In the genomic region with DNA sequence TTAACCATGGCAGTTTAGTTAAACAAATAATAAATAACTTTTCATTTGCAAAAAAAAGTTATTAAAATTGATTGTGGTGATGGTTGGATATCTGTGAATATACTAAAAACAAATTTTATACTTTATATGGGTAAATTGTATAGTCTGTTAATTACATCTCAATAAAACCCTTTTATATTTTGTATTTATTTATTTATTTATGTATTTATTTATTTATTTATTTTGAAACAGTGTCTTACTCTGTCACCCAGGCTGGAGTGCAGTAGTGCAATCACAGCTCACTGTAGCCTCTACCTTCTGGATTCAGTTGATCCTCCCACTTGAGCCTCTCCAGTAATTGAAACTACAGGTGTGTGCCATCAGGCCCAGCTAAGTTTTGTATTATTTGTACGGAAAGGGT, we compare ENCODE assay signal across 1 cellular context.
TF ChIP-seq lines count a peak whose summit lies in the region.

No MANE protein-coding gene starts in this region.

TF ChIP-seq in HEK293, 187 proteins besides CTCF, POLR2A, EP300 and RAD21 (continued from another document and continues in another):
- TF ChIP-seq, protein P1, sequence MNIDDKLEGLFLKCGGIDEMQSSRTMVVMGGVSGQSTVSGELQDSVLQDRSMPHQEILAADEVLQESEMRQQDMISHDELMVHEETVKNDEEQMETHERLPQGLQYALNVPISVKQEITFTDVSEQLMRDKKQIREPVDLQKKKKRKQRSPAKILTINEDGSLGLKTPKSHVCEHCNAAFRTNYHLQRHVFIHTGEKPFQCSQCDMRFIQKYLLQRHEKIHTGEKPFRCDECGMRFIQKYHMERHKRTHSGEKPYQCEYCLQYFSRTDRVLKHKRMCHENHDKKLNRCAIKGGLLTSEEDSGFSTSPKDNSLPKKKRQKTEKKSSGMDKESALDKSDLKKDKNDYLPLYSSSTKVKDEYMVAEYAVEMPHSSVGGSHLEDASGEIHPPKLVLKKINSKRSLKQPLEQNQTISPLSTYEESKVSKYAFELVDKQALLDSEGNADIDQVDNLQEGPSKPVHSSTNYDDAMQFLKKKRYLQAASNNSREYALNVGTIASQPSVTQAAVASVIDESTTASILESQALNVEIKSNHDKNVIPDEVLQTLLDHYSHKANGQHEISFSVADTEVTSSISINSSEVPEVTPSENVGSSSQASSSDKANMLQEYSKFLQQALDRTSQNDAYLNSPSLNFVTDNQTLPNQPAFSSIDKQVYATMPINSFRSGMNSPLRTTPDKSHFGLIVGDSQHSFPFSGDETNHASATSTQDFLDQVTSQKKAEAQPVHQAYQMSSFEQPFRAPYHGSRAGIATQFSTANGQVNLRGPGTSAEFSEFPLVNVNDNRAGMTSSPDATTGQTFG (tag by site-specific recombination; IDR thresholded peaks at IDR 0.05; ENCODE audit: borderline replicate concordance), result no peak
- TF ChIP-seq ZBTB20 (tag by site-specific recombination; IDR thresholded peaks at IDR 0.05) (no peak), ZNF138 (tag by site-specific recombination; IDR thresholded peaks at IDR 0.05; ENCODE audit: borderline replicate concordance) (no peak), ZBTB7A (tag by site-specific recombination; IDR thresholded peaks at IDR 0.05; ENCODE audit: low read depth) (no peak), ZNF248 (tag by site-specific recombination; IDR thresholded peaks at IDR 0.05) (no peak), ZNF211 (tag by site-specific recombination; IDR thresholded peaks at IDR 0.05; ENCODE audit: low read depth) (no peak), ZNF223 (tag by site-specific recombination; IDR thresholded peaks at IDR 0.05) (no peak), SCRT2 (tag by site-specific recombination; IDR thresholded peaks at IDR 0.05) (no peak), KLF1 (tag by site-specific recombination; IDR thresholded peaks at IDR 0.05) (no peak), ZNF19 (tag by site-specific recombination; IDR thresholded peaks at IDR 0.05; ENCODE audit: low read depth) (no peak), IKZF3 (tag by site-specific recombination; IDR thresholded peaks at IDR 0.05) (no peak), ZNF221 (tag by site-specific recombination; IDR thresholded peaks at IDR 0.05; ENCODE audit: borderline replicate concordance) (no peak), ZNF202 (tag by site-specific recombination; IDR thresholded peaks at IDR 0.05; ENCODE audit: borderline replicate concordance) (0 out of 2 replicates have a peak, but pooled peaks have one; percentile 25), KLF7 (tag by site-specific recombination; IDR thresholded peaks at IDR 0.05; ENCODE audit: borderline replicate concordance) (no peak), ZNF292 (tag by site-specific recombination; IDR thresholded peaks at IDR 0.05; ENCODE audit: borderline replicate concordance, low read depth) (no peak), ZNF433 (tag by site-specific recombination; IDR thresholded peaks at IDR 0.05; ENCODE audit: low read depth) (0 out of 2 replicates have a peak, but pooled peaks have one; percentile 17), ZNF341 (tag by site-specific recombination; IDR thresholded peaks at IDR 0.05; ENCODE audit: low read depth) (no peak), ZBTB21 (tag by site-specific recombination; IDR thresholded peaks at IDR 0.05) (no peak), SETDB1 (IDR thresholded peaks at IDR 0.05; ENCODE audit: insufficient read length, low read length) (no peak), ZNF558 (tag by site-specific recombination; IDR thresholded peaks at IDR 0.05) (no peak), ZNF302 (tag by site-specific recombination; IDR thresholded peaks at IDR 0.05; ENCODE audit: low read depth) (no peak), ZNF132 (tag by site-specific recombination; IDR thresholded peaks at IDR 0.05; ENCODE audit: borderline replicate concordance) (no peak), ZNF426 (tag by site-specific recombination; IDR thresholded peaks at IDR 0.05) (peak; percentile 69), ZNF155 (tag by site-specific recombination; IDR thresholded peaks at IDR 0.05) (no peak), ZNF561 (tag by site-specific recombination; IDR thresholded peaks at IDR 0.05; ENCODE audit: borderline replicate concordance) (no peak), ZNF394 (tag by site-specific recombination; IDR thresholded peaks at IDR 0.05; ENCODE audit: borderline replicate concordance) (peak; percentile 82), ZFP37 (tag by site-specific recombination; IDR thresholded peaks at IDR 0.05) (no peak), ZNF677 (tag by site-specific recombination; IDR thresholded peaks at IDR 0.05) (no peak), REPIN1 (tag by site-specific recombination; IDR thresholded peaks at IDR 0.05; ENCODE audit: low read depth) (no peak), ZXDB (tag by site-specific recombination; IDR thresholded peaks at IDR 0.05) (no peak), ZBTB8A (tag by site-specific recombination; IDR thresholded peaks at IDR 0.05) (peak; percentile 55; the same call in 1 of the 2 replicates)
- TF ChIP-seq, protein P2, sequence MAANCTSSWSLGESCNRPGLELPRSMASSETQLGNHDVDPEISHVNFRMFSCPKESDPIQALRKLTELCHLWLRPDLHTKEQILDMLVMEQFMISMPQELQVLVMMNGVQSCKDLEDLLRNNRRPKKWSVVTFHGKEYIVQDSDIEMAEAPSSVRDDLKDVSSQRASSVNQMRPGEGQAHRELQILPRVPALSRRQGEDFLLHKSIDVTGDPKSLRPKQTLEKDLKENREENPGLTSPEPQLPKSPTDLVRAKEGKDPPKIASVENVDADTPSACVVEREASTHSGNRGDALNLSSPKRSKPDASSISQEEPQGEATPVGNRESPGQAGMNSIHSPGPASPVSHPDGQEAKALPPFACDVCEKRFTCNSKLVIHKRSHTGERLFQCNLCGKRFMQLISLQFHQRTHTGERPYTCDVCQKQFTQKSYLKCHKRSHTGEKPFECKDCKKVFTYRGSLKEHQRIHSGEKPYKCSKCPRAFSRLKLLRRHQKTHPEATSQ (tag by site-specific recombination; IDR thresholded peaks at IDR 0.05), result no peak
- TF ChIP-seq, protein P3, sequence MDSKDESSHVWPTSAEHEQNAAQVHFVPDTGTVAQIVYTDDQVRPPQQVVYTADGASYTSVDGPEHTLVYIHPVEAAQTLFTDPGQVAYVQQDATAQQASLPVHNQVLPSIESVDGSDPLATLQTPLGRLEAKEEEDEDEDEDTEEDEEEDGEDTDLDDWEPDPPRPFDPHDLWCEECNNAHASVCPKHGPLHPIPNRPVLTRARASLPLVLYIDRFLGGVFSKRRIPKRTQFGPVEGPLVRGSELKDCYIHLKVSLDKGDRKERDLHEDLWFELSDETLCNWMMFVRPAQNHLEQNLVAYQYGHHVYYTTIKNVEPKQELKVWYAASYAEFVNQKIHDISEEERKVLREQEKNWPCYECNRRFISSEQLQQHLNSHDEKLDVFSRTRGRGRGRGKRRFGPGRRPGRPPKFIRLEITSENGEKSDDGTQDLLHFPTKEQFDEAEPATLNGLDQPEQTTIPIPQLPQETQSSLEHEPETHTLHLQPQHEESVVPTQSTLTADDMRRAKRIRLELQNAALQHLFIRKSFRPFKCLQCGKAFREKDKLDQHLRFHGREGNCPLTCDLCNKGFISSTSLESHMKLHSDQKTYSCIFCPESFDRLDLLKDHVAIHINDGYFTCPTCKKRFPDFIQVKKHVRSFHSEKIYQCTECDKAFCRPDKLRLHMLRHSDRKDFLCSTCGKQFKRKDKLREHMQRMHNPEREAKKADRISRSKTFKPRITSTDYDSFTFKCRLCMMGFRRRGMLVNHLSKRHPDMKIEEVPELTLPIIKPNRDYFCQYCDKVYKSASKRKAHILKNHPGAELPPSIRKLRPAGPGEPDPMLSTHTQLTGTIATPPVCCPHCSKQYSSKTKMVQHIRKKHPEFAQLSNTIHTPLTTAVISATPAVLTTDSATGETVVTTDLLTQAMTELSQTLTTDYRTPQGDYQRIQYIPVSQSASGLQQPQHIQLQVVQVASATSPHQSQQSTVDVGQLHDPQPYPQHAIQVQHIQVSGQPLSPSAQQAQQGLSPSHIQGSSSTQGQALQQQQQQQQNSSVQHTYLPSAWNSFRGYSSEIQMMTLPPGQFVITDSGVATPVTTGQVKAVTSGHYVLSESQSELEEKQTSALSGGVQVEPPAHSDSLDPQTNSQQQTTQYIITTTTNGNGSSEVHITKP (tag by site-specific recombination; IDR thresholded peaks at IDR 0.05), result no peak
- TF ChIP-seq, protein P4, sequence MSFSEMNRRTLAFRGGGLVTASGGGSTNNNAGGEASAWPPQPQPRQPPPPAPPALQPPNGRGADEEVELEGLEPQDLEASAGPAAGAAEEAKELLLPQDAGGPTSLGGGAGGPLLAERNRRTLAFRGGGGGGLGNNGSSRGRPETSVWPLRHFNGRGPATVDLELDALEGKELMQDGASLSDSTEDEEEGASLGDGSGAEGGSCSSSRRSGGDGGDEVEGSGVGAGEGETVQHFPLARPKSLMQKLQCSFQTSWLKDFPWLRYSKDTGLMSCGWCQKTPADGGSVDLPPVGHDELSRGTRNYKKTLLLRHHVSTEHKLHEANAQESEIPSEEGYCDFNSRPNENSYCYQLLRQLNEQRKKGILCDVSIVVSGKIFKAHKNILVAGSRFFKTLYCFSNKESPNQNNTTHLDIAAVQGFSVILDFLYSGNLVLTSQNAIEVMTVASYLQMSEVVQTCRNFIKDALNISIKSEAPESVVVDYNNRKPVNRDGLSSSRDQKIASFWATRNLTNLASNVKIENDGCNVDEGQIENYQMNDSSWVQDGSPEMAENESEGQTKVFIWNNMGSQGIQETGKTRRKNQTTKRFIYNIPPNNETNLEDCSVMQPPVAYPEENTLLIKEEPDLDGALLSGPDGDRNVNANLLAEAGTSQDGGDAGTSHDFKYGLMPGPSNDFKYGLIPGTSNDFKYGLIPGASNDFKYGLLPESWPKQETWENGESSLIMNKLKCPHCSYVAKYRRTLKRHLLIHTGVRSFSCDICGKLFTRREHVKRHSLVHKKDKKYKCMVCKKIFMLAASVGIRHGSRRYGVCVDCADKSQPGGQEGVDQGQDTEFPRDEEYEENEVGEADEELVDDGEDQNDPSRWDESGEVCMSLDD (tag by site-specific recombination; IDR thresholded peaks at IDR 0.05), result no peak
- TF ChIP-seq, protein P5, sequence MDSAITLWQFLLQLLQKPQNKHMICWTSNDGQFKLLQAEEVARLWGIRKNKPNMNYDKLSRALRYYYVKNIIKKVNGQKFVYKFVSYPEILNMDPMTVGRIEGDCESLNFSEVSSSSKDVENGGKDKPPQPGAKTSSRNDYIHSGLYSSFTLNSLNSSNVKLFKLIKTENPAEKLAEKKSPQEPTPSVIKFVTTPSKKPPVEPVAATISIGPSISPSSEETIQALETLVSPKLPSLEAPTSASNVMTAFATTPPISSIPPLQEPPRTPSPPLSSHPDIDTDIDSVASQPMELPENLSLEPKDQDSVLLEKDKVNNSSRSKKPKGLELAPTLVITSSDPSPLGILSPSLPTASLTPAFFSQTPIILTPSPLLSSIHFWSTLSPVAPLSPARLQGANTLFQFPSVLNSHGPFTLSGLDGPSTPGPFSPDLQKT (IDR thresholded peaks at IDR 0.05; ENCODE audit: borderline replicate concordance, low read depth, low read length), result no peak
- TF ChIP-seq, protein P6, sequence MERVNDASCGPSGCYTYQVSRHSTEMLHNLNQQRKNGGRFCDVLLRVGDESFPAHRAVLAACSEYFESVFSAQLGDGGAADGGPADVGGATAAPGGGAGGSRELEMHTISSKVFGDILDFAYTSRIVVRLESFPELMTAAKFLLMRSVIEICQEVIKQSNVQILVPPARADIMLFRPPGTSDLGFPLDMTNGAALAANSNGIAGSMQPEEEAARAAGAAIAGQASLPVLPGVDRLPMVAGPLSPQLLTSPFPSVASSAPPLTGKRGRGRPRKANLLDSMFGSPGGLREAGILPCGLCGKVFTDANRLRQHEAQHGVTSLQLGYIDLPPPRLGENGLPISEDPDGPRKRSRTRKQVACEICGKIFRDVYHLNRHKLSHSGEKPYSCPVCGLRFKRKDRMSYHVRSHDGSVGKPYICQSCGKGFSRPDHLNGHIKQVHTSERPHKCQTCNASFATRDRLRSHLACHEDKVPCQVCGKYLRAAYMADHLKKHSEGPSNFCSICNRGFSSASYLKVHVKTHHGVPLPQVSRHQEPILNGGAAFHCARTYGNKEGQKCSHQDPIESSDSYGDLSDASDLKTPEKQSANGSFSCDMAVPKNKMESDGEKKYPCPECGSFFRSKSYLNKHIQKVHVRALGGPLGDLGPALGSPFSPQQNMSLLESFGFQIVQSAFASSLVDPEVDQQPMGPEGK (tag by site-specific recombination; IDR thresholded peaks at IDR 0.05), result no peak
- TF ChIP-seq, protein P7, sequence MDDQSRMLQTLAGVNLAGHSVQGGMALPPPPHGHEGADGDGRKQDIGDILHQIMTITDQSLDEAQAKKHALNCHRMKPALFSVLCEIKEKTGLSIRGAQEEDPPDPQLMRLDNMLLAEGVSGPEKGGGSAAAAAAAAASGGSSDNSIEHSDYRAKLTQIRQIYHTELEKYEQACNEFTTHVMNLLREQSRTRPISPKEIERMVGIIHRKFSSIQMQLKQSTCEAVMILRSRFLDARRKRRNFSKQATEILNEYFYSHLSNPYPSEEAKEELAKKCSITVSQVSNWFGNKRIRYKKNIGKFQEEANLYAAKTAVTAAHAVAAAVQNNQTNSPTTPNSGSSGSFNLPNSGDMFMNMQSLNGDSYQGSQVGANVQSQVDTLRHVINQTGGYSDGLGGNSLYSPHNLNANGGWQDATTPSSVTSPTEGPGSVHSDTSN (CRISPR knock-in tag; IDR thresholded peaks at IDR 0.05), result no peak
- TF ChIP-seq, protein P8, sequence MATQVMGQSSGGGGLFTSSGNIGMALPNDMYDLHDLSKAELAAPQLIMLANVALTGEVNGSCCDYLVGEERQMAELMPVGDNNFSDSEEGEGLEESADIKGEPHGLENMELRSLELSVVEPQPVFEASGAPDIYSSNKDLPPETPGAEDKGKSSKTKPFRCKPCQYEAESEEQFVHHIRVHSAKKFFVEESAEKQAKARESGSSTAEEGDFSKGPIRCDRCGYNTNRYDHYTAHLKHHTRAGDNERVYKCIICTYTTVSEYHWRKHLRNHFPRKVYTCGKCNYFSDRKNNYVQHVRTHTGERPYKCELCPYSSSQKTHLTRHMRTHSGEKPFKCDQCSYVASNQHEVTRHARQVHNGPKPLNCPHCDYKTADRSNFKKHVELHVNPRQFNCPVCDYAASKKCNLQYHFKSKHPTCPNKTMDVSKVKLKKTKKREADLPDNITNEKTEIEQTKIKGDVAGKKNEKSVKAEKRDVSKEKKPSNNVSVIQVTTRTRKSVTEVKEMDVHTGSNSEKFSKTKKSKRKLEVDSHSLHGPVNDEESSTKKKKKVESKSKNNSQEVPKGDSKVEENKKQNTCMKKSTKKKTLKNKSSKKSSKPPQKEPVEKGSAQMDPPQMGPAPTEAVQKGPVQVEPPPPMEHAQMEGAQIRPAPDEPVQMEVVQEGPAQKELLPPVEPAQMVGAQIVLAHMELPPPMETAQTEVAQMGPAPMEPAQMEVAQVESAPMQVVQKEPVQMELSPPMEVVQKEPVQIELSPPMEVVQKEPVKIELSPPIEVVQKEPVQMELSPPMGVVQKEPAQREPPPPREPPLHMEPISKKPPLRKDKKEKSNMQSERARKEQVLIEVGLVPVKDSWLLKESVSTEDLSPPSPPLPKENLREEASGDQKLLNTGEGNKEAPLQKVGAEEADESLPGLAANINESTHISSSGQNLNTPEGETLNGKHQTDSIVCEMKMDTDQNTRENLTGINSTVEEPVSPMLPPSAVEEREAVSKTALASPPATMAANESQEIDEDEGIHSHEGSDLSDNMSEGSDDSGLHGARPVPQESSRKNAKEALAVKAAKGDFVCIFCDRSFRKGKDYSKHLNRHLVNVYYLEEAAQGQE (tag by site-specific recombination; IDR thresholded peaks at IDR 0.05), result 0 out of 2 replicates have a peak, but pooled peaks have one; percentile 25
